11 cellular contexts compared by ENCODE assay signal in genomic region chr5:95761771-95762680, GRCh38. TPM values are rescaled to one million over a fixed set of nuclear protein-coding genes. Genes with fewer than 3 reads are reported as not detected.
DNase-seq lines count a peak whose midpoint lies in the region; ATAC-seq, FAIRE-seq and TF ChIP-seq lines count a peak whose summit lies in the region.
"Had no signal": no experiment of that assay in that cellular context is flagged by ENCODE, and none has a peak within 500 bp of the region (broad histone marks: within the 10 kb centered on the region; RNA-seq: fewer than 3 reads in every experiment).

No MANE protein-coding gene starts in this region.

- no peaks in the 10 kb centered on the region for H3K79me2 ChIP-seq in endothelial cell of umbilical vein (ENCODE audit: control insufficient read depth, insufficient read depth, low read length)

- FAIRE-seq in endothelial cell of umbilical vein (lab: Jason Lieb, UNC): no peak

- H3K9me3 ChIP-seq in endothelial cell of umbilical vein (replicated peaks; ENCODE audit: control insufficient read depth, insufficient read depth, low read length): no peaks in the 10 kb centered on the region

- POLR2A ChIA-PET in endothelial cell of umbilical vein (lab: Charles Lee): interaction anchor here (1.6 kb wide), 1 partner anchor 31 kb away, joined by 6 read pairs; the partner anchor contains the start of gene RHOBTB3

- H3K36me3 ChIP-seq in endothelial cell of umbilical vein (ENCODE audit: control insufficient read depth in 2 of 2, extremely low read depth in 1 of 2, insufficient read depth in 2 of 2, low read length in 2 of 2): no peaks in the 10 kb centered on the region

- H3K4me2 ChIP-seq in endothelial cell of umbilical vein (ENCODE audit: insufficient read depth, low read length): peak overlapping the region; percentile 11

- DNase-seq in DMS53 (lab: John Stamatoyannopoulos, UW) (peak; percentile 58), DMS53 treated with DMSO at 0.1 percent for 48 hours (lab: John Stamatoyannopoulos, UW; ENCODE audit: unreplicated experiment) (no peak), NCI-H226 (peak; percentile 95), endothelial cell of umbilical vein (ENCODE audit: low read depth, low spot score) (peak; percentile 34), retina (peak; percentile 22), NCI-H446 (lab: John Stamatoyannopoulos, UW) (no peak)
- DNase-seq: activated naive CD4-positive, alpha-beta T cell treated with Interleukin-2 at 50 U/mL for 16 hours; H9 had no signal

- H2AFZ ChIP-seq in endothelial cell of umbilical vein (ENCODE audit: low read depth, low read length): no peak overlapping the region

- dilution Hi-C loops in endothelial cell of umbilical vein (cut with MboI; ENCODE audit: extremely low pct_ligation_motif_present, low sequenced_read_pairs): no loop called here

- H4K20me1 ChIP-seq in endothelial cell of umbilical vein (replicated peaks; ENCODE audit: control insufficient read depth, extremely low read depth, insufficient read depth, low read length): no peaks in the 10 kb centered on the region

- H3K4me1 ChIP-seq in endothelial cell of umbilical vein (ENCODE audit: control insufficient read depth, extremely low read depth, insufficient read depth, low read length): peaks cover 36% of the 10 kb centered on the region

- ATAC-seq in esophagus mucosa (no peak), HG02885 (IDR thresholded peaks at IDR 0.05; ENCODE audit: poor library complexity, unreplicated experiment) (no peak)

- no peak overlapping the region for H3K27ac ChIP-seq in endothelial cell of umbilical vein (ENCODE audit: insufficient read depth, low read depth, low read length)
- H3K27ac ChIP-seq: 22Rv1 had no signal

- intact Hi-C loops in endothelial cell of umbilical vein (cut with micrococcal nuclease): loop anchor here (2.0 kb wide), 1 partner anchor 31 kb away; the partner anchor contains the start of gene RHOBTB3

- H3K4me3 ChIP-seq in endothelial cell of umbilical vein (replicated peaks in 1 of 3; ENCODE audit: insufficient read depth in 1 of 3, low read depth in 1 of 3, low read length in 3 of 3): no peak overlapping the region

- no peak for TF ChIP-seq POLR2A in endothelial cell of umbilical vein (IDR thresholded peaks at IDR 0.05; ENCODE audit: low read depth, low read length)

- CTCF ChIA-PET in endothelial cell of umbilical vein (lab: Charles Lee): interaction anchor here (1.0 to 1.7 kb wide), 6 partner anchors 9 to 119 kb away, joined by 4 to 11 read pairs (median 6); partner anchors contain the start of gene RHOBTB3

- no peaks in the 10 kb centered on the region for H3K27me3 ChIP-seq in endothelial cell of umbilical vein (ENCODE audit: control insufficient read depth in 2 of 2, insufficient read depth in 2 of 2, low read length in 2 of 2)

- H3K9me1 ChIP-seq in endothelial cell of umbilical vein (replicated peaks; ENCODE audit: control insufficient read depth, extremely low read depth, insufficient read depth, low read length): no peaks in the 10 kb centered on the region

- no peak overlapping the region for H3K9ac ChIP-seq in endothelial cell of umbilical vein (replicated peaks; ENCODE audit: extremely low read depth, insufficient read depth, low read length)

- no peak for TF ChIP-seq CTCF in endothelial cell of umbilical vein (IDR thresholded peaks at IDR 0.05; ENCODE audit: extremely low read depth in 1 of 2, insufficient read depth in 1 of 2, low read depth in 1 of 2, low read length in 2 of 2)

- no TSS peak for BruUV-seq in endothelial cell of umbilical vein (replicated peaks; lab: Mats Ljungman, UMichigan)

TF ChIP-seq in endothelial cell of umbilical vein, 7 proteins besides CTCF, POLR2A, EP300 and RAD21:
- TF ChIP-seq JUN (IDR thresholded peaks at IDR 0.05; ENCODE audit: borderline replicate concordance, insufficient read depth, insufficient read length, low read depth): peak; percentile 20
- peak; percentile 39 for TF ChIP-seq GATA2 (IDR thresholded peaks at IDR 0.05; ENCODE audit: insufficient read depth, insufficient read length, low read depth, low read length)
- no peak for TF ChIP-seq MYC (IDR thresholded peaks at IDR 0.05; ENCODE audit: low read depth, low read length)
- peak; percentile 31 for TF ChIP-seq FOS (IDR thresholded peaks at IDR 0.05; ENCODE audit: borderline replicate concordance, insufficient read depth, low read length)

RNA-seq across cellular contexts. Expression of gene RHOBTB3, which starts 30.9 kb away (rescaled TPM):
- total RNA-seq in endothelial cell of umbilical vein (37.6 and 44.1 TPM in 2 replicates), esophagus mucosa (3.6 TPM)
- polyA plus RNA-seq in endothelial cell of umbilical vein: 42.2 and 52.1 TPM in 2 replicates
- 30.3 and 34.4 TPM in 2 replicates for polyA plus RNA-seq in endothelial cell of umbilical vein (2011; cell fraction: cytosol; rRNA removed)
- 37.8 and 40.0 TPM in 2 replicates for polyA plus RNA-seq in endothelial cell of umbilical vein (2011; cell fraction: nucleus; rRNA removed)
- 31.3 and 52.7 TPM in 2 replicates for polyA plus RNA-seq in endothelial cell of umbilical vein (2012)
- polyA minus RNA-seq in endothelial cell of umbilical vein: 136 and 161 TPM in 2 replicates
- 327 TPM for polyA minus RNA-seq in endothelial cell of umbilical vein (2011; cell fraction: cytosol; rRNA and poly(A)+ RNA removed)
- 110 and 126 TPM in 2 replicates for polyA minus RNA-seq in endothelial cell of umbilical vein (2011; cell fraction: nucleus; rRNA and poly(A)+ RNA removed)

Comparison
In these comparisons a context has a peak if more than half of its experiments do, and no peak if none do; other contexts are left out.
1. DNase-seq: peak in DMS53 (single experiment), NCI-H226 (single experiment), endothelial cell of umbilical vein (single experiment) and retina (single experiment); none in DMS53 treated with DMSO at 0.1 percent for 48 hours (single experiment) and NCI-H446 (0 of 2).